Comparison of ENCODE assay signal across 8 cellular contexts in genomic region chr14:54805521-54806322, GRCh38.
DNase-seq lines count a peak whose midpoint lies in the region; ATAC-seq and TF ChIP-seq lines count a peak whose summit lies in the region.

No MANE protein-coding gene starts in this region.

- no peaks in the 10 kb centered on the region for H3K9me2 ChIP-seq in GM23248 (ENCODE audit: insufficient read depth)

- WGBS in GM23248 (ENCODE audit: low coverage in 1 of 2, low lambda C conversion rate in 2 of 2, missing lambda C conversion rate in 2 of 2), 2 experiments: 19 to 21% methylated on average over 19 of the region's 19 CpGs
- whole genome bisulfite sequencing in sigmoid colon, 2 donors: 33 to 35% methylated on average over 19 of the region's 19 CpGs

- peaks cover 31% of the 10 kb centered on the region for H3K27me3 Mint-ChIP-seq in T-helper 17 cell

- in situ Hi-C loops in GM23248 (cut with MboI): no loop called here

- ATAC-seq in T-helper 17 cell (peak; percentile 68), GM21529 (IDR thresholded peaks at IDR 0.05; ENCODE audit: unreplicated experiment) (no peak)

- H3K27ac ChIP-seq in GM23248 (no peak overlapping the region), sigmoid colon (no peak overlapping the region)

- no peaks in the 10 kb centered on the region for H3K9me3 ChIP-seq in GM23248 (ENCODE audit: low read depth)
- H3K9me3 ChIP-seq in T-helper 17 cell (ENCODE audit: control insufficient read depth, low read length, poor library complexity, severe bottlenecking): no peaks in the 10 kb centered on the region
- H3K9me3 ChIP-seq in sigmoid colon: no peaks in the 10 kb centered on the region

- no peak overlapping the region for H3K4me3 Mint-ChIP-seq in T-helper 17 cell

- peaks cover 14% of the 10 kb centered on the region for H3K4me1 Mint-ChIP-seq in T-helper 17 cell

- H4K20me1 ChIP-seq in GM23248 (ENCODE audit: insufficient read depth): no peaks in the 10 kb centered on the region

- H3K27me3 ChIP-seq in GM23248 (replicated peaks; ENCODE audit: insufficient read depth) (no peaks in the 10 kb centered on the region), sigmoid colon (no peaks in the 10 kb centered on the region)

- peak overlapping the region; percentile 48 for H3K4me2 ChIP-seq in GM23248 (ENCODE audit: unreplicated experiment)

- no peak for TF ChIP-seq EP300 in sigmoid colon (IDR thresholded peaks at IDR 0.05)

- peak; percentile 33 for DNase-seq in DMS153 (lab: John Stamatoyannopoulos, UW)
- peak; percentile 92 for DNase-seq in GM23248
- peak; percentile 82 for DNase-seq in NCI-H1092 treated with DMSO at 0.1 percent for 48 hours (lab: John Stamatoyannopoulos, UW)
- peak; percentile 50 to 63 (median 56) for DNase-seq in T-helper 17 cell
- DNase-seq in anterior cingulate cortex (lab: John Stamatoyannopoulos, UW): peak in 56 of 58 donors; percentile 17 to 87 (median 56)
- peak; percentile 84 for DNase-seq in hepatic stellate cell (ENCODE audit: low spot score)
- DNase-seq in sigmoid colon: peak; percentile 89

- H3K27ac Mint-ChIP-seq in T-helper 17 cell: peak overlapping the region; percentile 37

- intact Hi-C loops in sigmoid colon (cut with DNase I): loop anchor here (2.0 kb wide), 1 partner anchor 241 kb away; no protein-coding TSS in a partner anchor

- no peaks in the 10 kb centered on the region for H3F3A ChIP-seq in GM23248 (ENCODE audit: insufficient read depth)

- H3K79me2 ChIP-seq in GM23248 (ENCODE audit: insufficient read depth): no peaks in the 10 kb centered on the region

- H3K36me3 Mint-ChIP-seq in T-helper 17 cell (ENCODE audit: low read depth): no peaks in the 10 kb centered on the region

- H3K36me3 ChIP-seq in GM23248 (ENCODE audit: low read depth) (no peaks in the 10 kb centered on the region), sigmoid colon (no peaks in the 10 kb centered on the region)

- H3K4me3 ChIP-seq in GM23248 (peak overlapping the region; percentile 32), sigmoid colon (peak overlapping the region in 2 of 4 donors; percentile 3 to 6)

- H2AFZ ChIP-seq in GM23248: peak overlapping the region; percentile 73

- no peak overlapping the region for H3K9ac ChIP-seq in GM23248

- TF ChIP-seq CTCF in sigmoid colon (IDR thresholded peaks at IDR 0.05): peak; percentile 66 to 94 (median 80)

- no peak for TF ChIP-seq POLR2A in sigmoid colon (IDR thresholded peaks at IDR 0.05)

- H3K4me1 ChIP-seq in GM23248 (ENCODE audit: insufficient read depth): no peaks in the 10 kb centered on the region
- H3K4me1 ChIP-seq in sigmoid colon: peaks cover 0 to 8% (median 3%) of the 10 kb centered on the region in 4 donors

Comparison
In these comparisons a context has a peak if more than half of its experiments do, and no peak if none do; other contexts are left out.
1. DNase-seq: peak in every context shown above with its lines; median percentile 92 in GM23248; 89 in sigmoid colon; 84 in hepatic stellate cell; 82 in NCI-H1092 treated with DMSO at 0.1 percent for 48 hours; 56 in T-helper 17 cell; 56 in anterior cingulate cortex; 33 in DMS153.